Comparison of ENCODE assay signal across 16 cellular contexts in the genomic region with DNA sequence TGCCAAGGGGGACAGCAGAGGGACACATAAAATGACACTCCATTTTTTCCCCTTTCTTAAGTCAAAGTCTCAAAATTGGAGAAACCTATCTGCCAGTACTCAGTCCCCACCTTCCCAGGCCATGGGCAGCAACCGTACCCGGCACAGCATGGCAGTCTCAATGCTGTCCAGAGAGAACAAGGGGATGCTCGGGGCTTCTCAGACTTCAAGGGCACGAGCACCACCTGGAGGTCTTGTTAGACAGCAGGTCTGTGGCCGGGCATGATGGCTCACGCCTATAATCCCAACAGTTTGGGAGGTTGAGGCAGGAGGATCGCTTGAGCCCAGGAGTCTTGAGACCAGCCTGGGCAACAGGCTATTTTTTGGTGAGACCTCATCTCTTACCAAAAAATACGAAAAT. TPM values are rescaled to one million over a fixed set of nuclear protein-coding genes. Genes with fewer than 3 reads are reported as not detected.
DNase-seq lines count a peak whose midpoint lies in the region; ATAC-seq and TF ChIP-seq lines count a peak whose summit lies in the region.
"Had no signal": no experiment of that assay in that cellular context is flagged by ENCODE, and none has a peak within 500 bp of the region (broad histone marks: within the 10 kb centered on the region; RNA-seq: fewer than 3 reads in every experiment).

No MANE protein-coding gene starts in this region.

- H3K27me3 ChIP-seq in heart right ventricle (peaks cover 0 to 10% (median 0%) of the 10 kb centered on the region in 7 donors), smooth muscle cell (ENCODE audit: low read depth) (no peaks in the 10 kb centered on the region)
- H3K27me3 ChIP-seq: transverse colon had no signal

- H3K27ac ChIP-seq in heart right ventricle (no peak overlapping the region), smooth muscle cell (ENCODE audit: low read depth) (no peak overlapping the region)
- H3K27ac ChIP-seq: KMS-11, RWPE1, transverse colon had no signal

- DNase-seq in D341Med (ENCODE audit: low spot score) (peak; percentile 72), GM12864 (ENCODE audit: low read depth) (no peak), NCI-H69 (lab: John Stamatoyannopoulos, UW) (peak; percentile 63), choroid plexus epithelial cell (ENCODE audit: low read depth) (no peak), left ventricle myocardium superior (no peak), heart right ventricle (no peak), smooth muscle cell (lab: John Stamatoyannopoulos, UW; ENCODE audit: unreplicated experiment) (no peak)
- DNase-seq: activated CD4-positive, alpha-beta T cell treated with anti-CD3 and anti-CD28 coated beads for 48 hours; activated T-cell treated with anti-CD3 and anti-CD28 coated beads, Interleukin-2, amount 50 U/mL, for 48 hours; NCI-H2107; stimulated activated CD4-positive, alpha-beta T cell treated with anti-CD3 and anti-CD28 coated beads, Interleukin-4, amount 100 ng/mL, for 1 hour; transverse colon had no signal

- intact Hi-C loops in left ventricle myocardium superior (cut with micrococcal nuclease): no loop called here
- intact Hi-C loops in heart right ventricle (cut with DNase I): no loop called here

- H3K9ac ChIP-seq in smooth muscle cell (ENCODE audit: low read depth): no peak overlapping the region
- H3K9ac ChIP-seq: KMS-11 had no signal

- H3K4me3 ChIP-seq in GM12864 (ENCODE audit: low read depth, low read length) (no peak overlapping the region), choroid plexus epithelial cell (ENCODE audit: low read depth, low read length) (no peak overlapping the region), heart right ventricle (no peak overlapping the region), smooth muscle cell (no peak overlapping the region)
- H3K4me3 ChIP-seq: HAP-1, transverse colon had no signal

- WGBS in heart right ventricle, 2 donors: 91 to 94% methylated on average over 8 of the region's 8 CpGs
- 94% methylated on average over 8 of the region's 8 CpGs for WGBS in smooth muscle cell (ENCODE audit: low lambda C conversion rate)

- TF ChIP-seq CTCF in GM12864 (IDR thresholded peaks at IDR 0.05; ENCODE audit: low read depth, low read length, missing control alignments) (peak; percentile 21), choroid plexus epithelial cell (conservative IDR thresholded peaks at IDR 0.05; ENCODE audit: low read depth, low read length) (peak; percentile 4), heart right ventricle (IDR thresholded peaks at IDR 0.05) (no peak), smooth muscle cell (IDR thresholded peaks at IDR 0.05; ENCODE audit: borderline replicate concordance, insufficient read depth, poor library complexity, severe bottlenecking) (no peak)

- H3K79me2 ChIP-seq in smooth muscle cell (ENCODE audit: low read depth): no peaks in the 10 kb centered on the region

- H3K4me2 ChIP-seq in smooth muscle cell: no peak overlapping the region
- H3K4me2 ChIP-seq: KMS-11 had no signal

- peaks cover 0 to 15% (median 3%) of the 10 kb centered on the region in 9 donors for H3K4me1 ChIP-seq in heart right ventricle
- no peaks in the 10 kb centered on the region for H3K4me1 ChIP-seq in smooth muscle cell (ENCODE audit: low read depth)
- H3K4me1 ChIP-seq: HAP-1, transverse colon had no signal

- no peak for ATAC-seq in left ventricle myocardium superior
- ATAC-seq in heart right ventricle: no peak
- ATAC-seq: sciatic nerve had no signal

- no peaks in the 10 kb centered on the region for H4K20me1 ChIP-seq in smooth muscle cell (ENCODE audit: low read depth)

- H3K9me3 ChIP-seq in heart right ventricle: no peaks in the 10 kb centered on the region
- no peaks in the 10 kb centered on the region for H3K9me3 ChIP-seq in smooth muscle cell (replicated peaks; ENCODE audit: low read depth)
- H3K9me3 ChIP-seq: HAP-1, transverse colon had no signal

- H2AFZ ChIP-seq in smooth muscle cell (ENCODE audit: low read depth): no peak overlapping the region

- H3K36me3 ChIP-seq in heart right ventricle (no peaks in the 10 kb centered on the region), smooth muscle cell (ENCODE audit: low read depth) (no peaks in the 10 kb centered on the region)
- H3K36me3 ChIP-seq: HAP-1, transverse colon had no signal

- no peaks in the 10 kb centered on the region for H3F3A ChIP-seq in smooth muscle cell (ENCODE audit: low read depth)

RNA-seq across cellular contexts. Expression of a gene that starts 3.2 kb away (rescaled TPM):
- total RNA-seq in left ventricle myocardium superior (not detected), heart right ventricle (under 1 TPM in 6 of 10 donors, not detected in 4; 0.05 to 0.30 (median 0.09) TPM), smooth muscle cell (0.18 and 0.27 TPM in 2 replicates)
- polyA plus RNA-seq in heart right ventricle (under 1 TPM; 0.07 to 0.14 TPM), smooth muscle cell (0.98 and 4.2 TPM in 2 replicates)

Comparison
In these comparisons a context has a peak if more than half of its experiments do, and no peak if none do; other contexts are left out.
1. DNase-seq: peak in D341Med (single experiment) and NCI-H69 (single experiment); none in GM12864 (single experiment), choroid plexus epithelial cell (single experiment), left ventricle myocardium superior (single experiment), heart right ventricle (0 of 2) and smooth muscle cell (single experiment).
2. CTCF ChIP-seq: peak in GM12864 (single experiment) and choroid plexus epithelial cell (single experiment); none in heart right ventricle (0 of 9) and smooth muscle cell (single experiment).